Comparison of ENCODE assay signal across 11 cellular contexts in the genomic region with DNA sequence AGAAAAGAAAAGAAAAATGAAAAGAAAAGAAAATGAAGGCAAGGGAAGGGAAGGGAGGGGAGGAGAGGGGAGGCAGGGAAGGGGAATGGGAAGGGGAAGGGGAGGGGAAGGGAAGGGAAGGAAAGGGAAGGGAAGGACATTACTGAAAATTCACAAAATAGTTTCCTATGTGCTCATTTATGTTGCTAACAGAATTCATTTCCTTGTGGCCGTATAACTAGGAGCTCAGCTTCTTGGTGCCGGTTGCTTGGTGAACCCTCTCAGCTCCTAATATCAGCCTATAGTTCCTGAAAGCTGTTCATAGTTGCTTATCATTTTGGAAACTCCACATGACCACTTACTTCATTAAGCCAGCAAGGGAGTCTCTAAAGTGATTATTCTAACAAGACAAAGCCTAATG.
"Had no signal": no experiment of that assay in that cellular context is flagged by ENCODE, and none has a peak within 500 bp of the region (broad histone marks: within the 10 kb centered on the region; RNA-seq: fewer than 3 reads in every experiment).

No MANE protein-coding gene starts in this region.

- H3K9me3 ChIP-seq: HAP-1 had no signal

- ATAC-seq: GM23338, HCT116 had no signal

- H2AFZ ChIP-seq: GM23248, GM23338 had no signal

- H3K4me1 ChIP-seq: HAP-1 had no signal

- FAIRE-seq: H1, H54 had no signal

- H3K27ac ChIP-seq: GM23248 had no signal

- H3K4me3 ChIP-seq: GM23248, GM23338, HAP-1 had no signal

- H3K36me3 ChIP-seq: HAP-1 had no signal

- DNase-seq: GM23248, GOT3, H7, H9, HCEC 1CT, HFFc6 had no signal

- H3K9ac ChIP-seq: GM23248 had no signal

- H3K4me2 ChIP-seq: GM23338 had no signal
